In genomic region chr6:137731960-137732616, GRCh38 we compare ENCODE assay signal across 1 cellular context.
TF ChIP-seq lines count a peak whose summit lies in the region.

No MANE protein-coding gene starts in this region.

TF ChIP-seq in HepG2, 621 proteins besides CTCF, POLR2A, EP300 and RAD21 (continued from another document and continues in another):
- TF ChIP-seq ZNF646 (CRISPR knock-in tag; IDR thresholded peaks at IDR 0.05) (peak; percentile 77; the same call in 1 of the 2 replicates), CEBPB (IDR thresholded peaks at IDR 0.05; ENCODE audit: borderline replicate concordance, low read depth, low read length) (peak; percentile 87), ATF5 (CRISPR knock-in tag; IDR thresholded peaks at IDR 0.05; ENCODE audit: low read depth) (no peak), BRF2 (CRISPR knock-in tag; IDR thresholded peaks at IDR 0.05) (no peak), ZFP62 (CRISPR knock-in tag; IDR thresholded peaks at IDR 0.05) (no peak), ISL2 (CRISPR knock-in tag; IDR thresholded peaks at IDR 0.05) (peak; percentile 99), ZNF101 (CRISPR knock-in tag; IDR thresholded peaks at IDR 0.05; ENCODE audit: borderline replicate concordance, low read depth) (no peak), ZNF12 (CRISPR knock-in tag; IDR thresholded peaks at IDR 0.05) (peak; percentile 74; the same call in 1 of the 2 replicates), HNRNPL (IDR thresholded peaks at IDR 0.05; ENCODE audit: low read depth, low read length) (no peak), ZZZ3 (CRISPR knock-in tag; IDR thresholded peaks at IDR 0.05; ENCODE audit: borderline replicate concordance) (no peak), KLF16 (CRISPR knock-in tag; IDR thresholded peaks at IDR 0.05) (peak in 1 of 2 experiments; percentile 95; a peak in 2 of 4 replicates), MTERF4 (CRISPR knock-in tag; IDR thresholded peaks at IDR 0.05) (no peak), MYNN (CRISPR knock-in tag; IDR thresholded peaks at IDR 0.05; ENCODE audit: low read depth) (no peak), ZNF619 (CRISPR knock-in tag; IDR thresholded peaks at IDR 0.05) (no peak), CBFB (CRISPR knock-in tag; IDR thresholded peaks at IDR 0.05) (peak; percentile 69), ZNF558 (CRISPR knock-in tag; IDR thresholded peaks at IDR 0.05; ENCODE audit: borderline replicate concordance) (no peak), SMARCC2 (IDR thresholded peaks at IDR 0.05) (peak; percentile 77; the same call in 1 of the 2 replicates), ZNF768 (CRISPR knock-in tag; IDR thresholded peaks at IDR 0.05) (no peak), ZNF317 (CRISPR knock-in tag; IDR thresholded peaks at IDR 0.05) (peak; percentile 38; the same call in 1 of the 2 replicates), TSC22D2 (CRISPR knock-in tag; IDR thresholded peaks at IDR 0.05; ENCODE audit: borderline replicate concordance) (peak; percentile 83; the same call in 1 of the 2 replicates), ZFP82 (CRISPR knock-in tag; IDR thresholded peaks at IDR 0.05; ENCODE audit: borderline replicate concordance) (peak; percentile 50; the same call in 1 of the 2 replicates), HHEX (CRISPR knock-in tag; IDR thresholded peaks at IDR 0.05) (peak; percentile 50), ZNF44 (CRISPR knock-in tag; IDR thresholded peaks at IDR 0.05) (no peak), ZNF777 (CRISPR knock-in tag; IDR thresholded peaks at IDR 0.05) (no peak), ZBTB42 (CRISPR knock-in tag; IDR thresholded peaks at IDR 0.05) (no peak), ZNF335 (CRISPR knock-in tag; IDR thresholded peaks at IDR 0.05) (no peak; the same call in none of the 2 replicates), ZNF280D (CRISPR knock-in tag; IDR thresholded peaks at IDR 0.05) (peak; percentile 85; the same call in 1 of the 2 replicates), ZNF670 (CRISPR knock-in tag; IDR thresholded peaks at IDR 0.05; ENCODE audit: borderline replicate concordance) (no peak), PITX1 (CRISPR knock-in tag; IDR thresholded peaks at IDR 0.05) (peak; percentile 61), PHF5A (CRISPR knock-in tag; IDR thresholded peaks at IDR 0.05; ENCODE audit: low read depth, unreplicated experiment) (no peak), AHR (CRISPR knock-in tag; IDR thresholded peaks at IDR 0.05) (no peak; the same call in 1 of the 2 replicates), HDAC6 (IDR thresholded peaks at IDR 0.05; ENCODE audit: low read depth, low read length) (no peak), ZNF24 (IDR thresholded peaks at IDR 0.05) (peak; percentile 75), SRSF9 (IDR thresholded peaks at IDR 0.05; ENCODE audit: borderline replicate concordance, insufficient read depth, low read depth, low read length, poor library complexity, severe bottlenecking) (no peak), MXD4 (CRISPR knock-in tag; IDR thresholded peaks at IDR 0.05) (peak; percentile 73), ZNF34 (CRISPR knock-in tag; IDR thresholded peaks at IDR 0.05; ENCODE audit: borderline replicate concordance) (no peak), ZBTB37 (CRISPR knock-in tag; IDR thresholded peaks at IDR 0.05) (no peak), HNRNPH1 (optimal IDR thresholded peaks at IDR 0.05; ENCODE audit: low read depth, low read length) (no peak), FOXK2 (IDR thresholded peaks at IDR 0.05) (peak; percentile 75; the same call in 1 of the 2 replicates), ZNF598 (CRISPR knock-in tag; IDR thresholded peaks at IDR 0.05; ENCODE audit: borderline replicate concordance) (no peak), SOX5 (CRISPR knock-in tag; IDR thresholded peaks at IDR 0.05; ENCODE audit: borderline replicate concordance) (peak; percentile 93), ATAD3A (CRISPR knock-in tag; IDR thresholded peaks at IDR 0.05) (no peak), NONO (IDR thresholded peaks at IDR 0.05) (no peak), NONO (CRISPR knock-in tag; conservative IDR thresholded peaks at IDR 0.05) (0 out of 2 replicates have a peak, but pooled peaks have one; percentile 15), RCOR2 (CRISPR knock-in tag; IDR thresholded peaks at IDR 0.05) (peak; percentile 96), PHF8 (CRISPR knock-in tag; IDR thresholded peaks at IDR 0.05) (0 out of 2 replicates have a peak, but pooled peaks have one; percentile 24), SMAD1 (CRISPR knock-in tag; IDR thresholded peaks at IDR 0.05; ENCODE audit: borderline replicate concordance, low read depth) (no peak), ELK4 (CRISPR knock-in tag; IDR thresholded peaks at IDR 0.05; ENCODE audit: borderline replicate concordance) (no peak), E2F1 (CRISPR knock-in tag; IDR thresholded peaks at IDR 0.05) (no peak), JARID2 (CRISPR knock-in tag; IDR thresholded peaks at IDR 0.05; ENCODE audit: insufficient replicate concordance) (peak; percentile 23), ZC3H13 (CRISPR knock-in tag; IDR thresholded peaks at IDR 0.05) (no peak), ZNF451 (CRISPR knock-in tag; IDR thresholded peaks at IDR 0.05) (no peak), ZNF546 (CRISPR knock-in tag; conservative IDR thresholded peaks at IDR 0.05) (no peak), MED13 (CRISPR knock-in tag; IDR thresholded peaks at IDR 0.05) (peak; percentile 94), MAF1 (CRISPR knock-in tag; IDR thresholded peaks at IDR 0.05; ENCODE audit: borderline replicate concordance) (no peak), ZBTB25 (CRISPR knock-in tag; IDR thresholded peaks at IDR 0.05) (peak; percentile 52; the same call in 1 of the 2 replicates)
